Comparison of ENCODE assay signal across 19 cellular contexts in the genomic region with DNA sequence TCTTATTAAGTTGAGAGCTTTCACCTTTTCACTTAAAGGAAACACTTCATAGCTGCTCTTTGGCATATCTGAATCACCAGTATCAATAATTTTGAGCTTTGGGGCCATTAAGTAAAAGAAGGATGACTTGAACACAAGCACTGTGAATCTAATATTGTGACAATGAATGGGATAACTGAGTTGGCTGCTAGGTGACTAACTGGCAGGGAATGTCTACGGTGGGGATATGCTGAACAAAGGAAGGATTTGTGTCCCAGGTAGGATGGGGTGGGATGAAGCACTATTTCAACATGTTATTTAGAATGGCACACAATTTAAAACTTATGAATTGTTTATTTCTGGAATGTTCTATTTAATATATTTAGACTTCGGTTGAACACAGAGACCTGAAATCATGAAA.
DNase-seq lines count a peak whose midpoint lies in the region; ATAC-seq, FAIRE-seq and TF ChIP-seq lines count a peak whose summit lies in the region.
"Had no signal": no experiment of that assay in that cellular context is flagged by ENCODE, and none has a peak within 500 bp of the region (broad histone marks: within the 10 kb centered on the region; RNA-seq: fewer than 3 reads in every experiment).

No MANE protein-coding gene starts in this region.

- TF ChIP-seq CTCF in astrocyte (IDR thresholded peaks at IDR 0.05; ENCODE audit: insufficient read depth, low read depth, low read length) = no peak

- H3K36me3 ChIP-seq in HUES48 (ENCODE audit: control insufficient read depth, insufficient read depth, low read length) (peaks cover 3% of the 10 kb centered on the region; the same call in 1 of the 2 replicates), astrocyte (ENCODE audit: insufficient read depth, low read length) (no peaks in the 10 kb centered on the region), mesodermal cell (ENCODE audit: control insufficient read depth, insufficient read depth, low read length) (peaks cover 27% of the 10 kb centered on the region)

- H3K27me3 Mint-ChIP-seq in astrocyte (ENCODE audit: low read depth, unreplicated experiment) = no peaks in the 10 kb centered on the region
- H3K27me3 Mint-ChIP-seq: CD4-positive, CD25-positive, alpha-beta regulatory T cell; IgD-negative memory B cell had no signal

- DNase-seq in ELR (ENCODE audit: low read depth) = peak; percentile 5
- no peak for DNase-seq in astrocyte (ENCODE audit: low read depth)
- no peak for DNase-seq in substantia nigra (lab: John Stamatoyannopoulos, UW)
- DNase-seq: BE2C; CD4-positive, CD25-positive, alpha-beta regulatory T cell; COR-L47; DND-41; GOT3; Karpas-422 had no signal

- no peaks in the 10 kb centered on the region for H4K20me1 ChIP-seq in astrocyte (ENCODE audit: insufficient read depth, low read length)

- no peak overlapping the region for H3K9ac ChIP-seq in HUES48 (ENCODE audit: low read depth, low read length)
- H3K9ac ChIP-seq in astrocyte (ENCODE audit: low read length) = no peak overlapping the region

- H3K4me3 ChIP-seq in HUES48 (ENCODE audit: low read depth, low read length) (no peak overlapping the region), astrocyte (ENCODE audit: insufficient read depth, low read depth, low read length) (no peak overlapping the region), mesodermal cell (ENCODE audit: extremely low read depth, insufficient read depth, low read length, poor library complexity, severe bottlenecking) (no peak overlapping the region)
- H3K4me3 ChIP-seq: SJSA1 had no signal

- H3K4me2 ChIP-seq in astrocyte (ENCODE audit: low read length) = no peak overlapping the region

- peak overlapping the region; percentile 9 for H3K27ac Mint-ChIP-seq in astrocyte (ENCODE audit: unreplicated experiment)

- 60% methylated on average over 1 of the region's 2 CpGs; no CpG with 5 or more reads in 1 of the 2 experiments for WGBS in mesodermal cell (ENCODE audit: insufficient coverage in 2 of 2), 2 experiments

- no peaks in the 10 kb centered on the region for H3K4me1 ChIP-seq in HUES48 (ENCODE audit: control insufficient read depth, insufficient read depth, low read length)
- H3K4me1 ChIP-seq in astrocyte (ENCODE audit: insufficient read depth, low read length) = no peaks in the 10 kb centered on the region
- H3K4me1 ChIP-seq in mesodermal cell (ENCODE audit: control insufficient read depth, insufficient read depth, low read length, poor library complexity, severe bottlenecking) = peaks cover 9% of the 10 kb centered on the region
- H3K4me1 ChIP-seq: BE2C, SJSA1 had no signal

- H3K9me3 ChIP-seq in HUES48 (ENCODE audit: control insufficient read depth, insufficient read depth, low read length) (no peaks in the 10 kb centered on the region), astrocyte (ENCODE audit: insufficient read depth, low read depth, low read length) (no peaks in the 10 kb centered on the region), mesodermal cell (ENCODE audit: control insufficient read depth, low read length) (no peaks in the 10 kb centered on the region)
- H3K9me3 ChIP-seq: BE2C, SJSA1 had no signal

- H3K9me3 Mint-ChIP-seq in astrocyte (ENCODE audit: unreplicated experiment) = peaks cover 12% of the 10 kb centered on the region
- H3K9me3 Mint-ChIP-seq: IgD-negative memory B cell had no signal

- peaks cover 9% of the 10 kb centered on the region for H3K4me1 Mint-ChIP-seq in astrocyte (ENCODE audit: low read depth, unreplicated experiment)
- H3K4me1 Mint-ChIP-seq: IgD-negative memory B cell had no signal

- ATAC-seq in HG02798 (IDR thresholded peaks at IDR 0.05; ENCODE audit: poor library complexity, unreplicated experiment) (no peak), GM21528 (IDR thresholded peaks at IDR 0.05; ENCODE audit: low FRiP score, unreplicated experiment) (no peak)
- ATAC-seq: HCT116, Right ventricle myocardium inferior had no signal

- no peak overlapping the region for H2AFZ ChIP-seq in astrocyte (ENCODE audit: low read depth, low read length)

- no peaks in the 10 kb centered on the region for H3K79me2 ChIP-seq in astrocyte (ENCODE audit: insufficient read depth, low read length)

- FAIRE-seq in astrocyte (lab: Jason Lieb, UNC) = no peak
- FAIRE-seq: GM12891, HTR-8/SVneo had no signal

- no peaks in the 10 kb centered on the region for H3K27me3 ChIP-seq in HUES48 (ENCODE audit: control insufficient read depth, insufficient read depth, low read length)
- no peaks in the 10 kb centered on the region for H3K27me3 ChIP-seq in astrocyte (ENCODE audit: insufficient read depth, low read length)
- H3K27me3 ChIP-seq: BE2C, SJSA1 had no signal

- H3K4me3 Mint-ChIP-seq in astrocyte (ENCODE audit: unreplicated experiment) = no peak overlapping the region
- H3K4me3 Mint-ChIP-seq: CD4-positive, CD25-positive, alpha-beta regulatory T cell; IgD-negative memory B cell had no signal

- H3K36me3 Mint-ChIP-seq in astrocyte (ENCODE audit: low read depth, unreplicated experiment) = peaks cover 10% of the 10 kb centered on the region

- H3K27ac ChIP-seq in HUES48 (ENCODE audit: low read depth, low read length) (peak overlapping the region; percentile 35), astrocyte (ENCODE audit: low read depth, low read length) (no peak overlapping the region), mesodermal cell (ENCODE audit: low read depth, low read length, severe bottlenecking) (peak overlapping the region; percentile 48), substantia nigra (ENCODE audit: low read depth, low read length, poor library complexity, severe bottlenecking) (no peak overlapping the region)
- H3K27ac ChIP-seq: SJSA1 had no signal

Comparison
In these comparisons a context has a peak if more than half of its experiments do, and no peak if none do; other contexts are left out.
1. H3K27ac ChIP-seq: peak in HUES48 (single experiment) and mesodermal cell (single experiment); none in astrocyte (single experiment) and substantia nigra (single experiment).